ENCODE assay signal across 1 cellular context in the genomic region with DNA sequence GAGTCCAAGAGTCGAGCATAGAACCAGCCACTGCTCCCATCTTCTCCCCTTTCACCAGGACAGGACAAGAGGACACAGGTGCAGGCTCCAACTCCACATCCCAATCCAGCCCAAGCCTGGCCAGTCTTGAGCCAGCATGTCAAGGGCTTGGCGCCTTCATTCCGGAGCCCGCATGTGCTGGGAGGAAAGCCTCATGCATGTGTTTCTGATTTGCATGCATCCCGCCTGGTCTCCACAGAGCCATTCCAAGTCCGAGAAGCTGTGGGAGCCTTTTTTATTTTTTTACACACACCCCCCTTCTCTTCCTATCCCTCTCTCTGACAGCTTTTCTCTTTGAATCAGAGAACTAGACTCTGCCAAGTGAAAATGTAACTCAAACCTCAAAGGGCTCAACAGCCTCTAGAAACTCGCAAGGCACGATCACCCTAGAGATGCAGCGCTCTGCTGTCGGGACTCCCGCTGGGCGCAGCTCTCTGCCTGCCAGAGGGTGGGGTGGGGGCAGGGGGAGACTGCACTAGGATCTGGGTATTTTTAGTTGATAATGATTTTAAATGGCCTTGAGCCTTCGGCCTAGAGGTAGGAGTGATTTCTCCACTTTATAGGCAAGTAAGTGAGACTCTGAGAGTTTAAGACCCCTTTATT.
TF ChIP-seq lines count a peak whose summit lies in the region.

No MANE protein-coding gene starts in this region.

TF ChIP-seq in SK-N-SH treated with all-trans-retinoic acid at 6 μM for 48 hours, 23 proteins besides CTCF, POLR2A, EP300 and RAD21 (continued from another document):
- TF ChIP-seq, protein P1, sequence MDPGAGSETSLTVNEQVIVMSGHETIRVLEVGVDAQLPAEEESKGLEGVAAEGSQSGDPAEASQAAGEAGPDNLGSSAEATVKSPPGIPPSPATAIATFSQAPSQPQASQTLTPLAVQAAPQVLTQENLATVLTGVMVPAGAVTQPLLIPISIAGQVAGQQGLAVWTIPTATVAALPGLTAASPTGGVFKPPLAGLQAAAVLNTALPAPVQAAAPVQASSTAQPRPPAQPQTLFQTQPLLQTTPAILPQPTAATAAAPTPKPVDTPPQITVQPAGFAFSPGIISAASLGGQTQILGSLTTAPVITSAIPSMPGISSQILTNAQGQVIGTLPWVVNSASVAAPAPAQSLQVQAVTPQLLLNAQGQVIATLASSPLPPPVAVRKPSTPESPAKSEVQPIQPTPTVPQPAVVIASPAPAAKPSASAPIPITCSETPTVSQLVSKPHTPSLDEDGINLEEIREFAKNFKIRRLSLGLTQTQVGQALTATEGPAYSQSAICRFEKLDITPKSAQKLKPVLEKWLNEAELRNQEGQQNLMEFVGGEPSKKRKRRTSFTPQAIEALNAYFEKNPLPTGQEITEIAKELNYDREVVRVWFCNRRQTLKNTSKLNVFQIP (CRISPR knock-in tag; IDR thresholded peaks at IDR 0.05; ENCODE audit: borderline replicate concordance, low read depth), result no peak
- no peak for TF ChIP-seq GLIS3 (CRISPR knock-in tag; IDR thresholded peaks at IDR 0.05)
- no peak for TF ChIP-seq CSDC2 (CRISPR knock-in tag; IDR thresholded peaks at IDR 0.05)
- TF ChIP-seq, protein P2, sequence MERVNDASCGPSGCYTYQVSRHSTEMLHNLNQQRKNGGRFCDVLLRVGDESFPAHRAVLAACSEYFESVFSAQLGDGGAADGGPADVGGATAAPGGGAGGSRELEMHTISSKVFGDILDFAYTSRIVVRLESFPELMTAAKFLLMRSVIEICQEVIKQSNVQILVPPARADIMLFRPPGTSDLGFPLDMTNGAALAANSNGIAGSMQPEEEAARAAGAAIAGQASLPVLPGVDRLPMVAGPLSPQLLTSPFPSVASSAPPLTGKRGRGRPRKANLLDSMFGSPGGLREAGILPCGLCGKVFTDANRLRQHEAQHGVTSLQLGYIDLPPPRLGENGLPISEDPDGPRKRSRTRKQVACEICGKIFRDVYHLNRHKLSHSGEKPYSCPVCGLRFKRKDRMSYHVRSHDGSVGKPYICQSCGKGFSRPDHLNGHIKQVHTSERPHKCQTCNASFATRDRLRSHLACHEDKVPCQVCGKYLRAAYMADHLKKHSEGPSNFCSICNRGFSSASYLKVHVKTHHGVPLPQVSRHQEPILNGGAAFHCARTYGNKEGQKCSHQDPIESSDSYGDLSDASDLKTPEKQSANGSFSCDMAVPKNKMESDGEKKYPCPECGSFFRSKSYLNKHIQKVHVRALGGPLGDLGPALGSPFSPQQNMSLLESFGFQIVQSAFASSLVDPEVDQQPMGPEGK (CRISPR knock-in tag; IDR thresholded peaks at IDR 0.05; ENCODE audit: borderline replicate concordance), result no peak
TF ChIP-seq in SK-N-SH treated with all-trans-retinoic acid at 6 μM for 48 hours: peak in this region for 0.
